In the genomic region with DNA sequence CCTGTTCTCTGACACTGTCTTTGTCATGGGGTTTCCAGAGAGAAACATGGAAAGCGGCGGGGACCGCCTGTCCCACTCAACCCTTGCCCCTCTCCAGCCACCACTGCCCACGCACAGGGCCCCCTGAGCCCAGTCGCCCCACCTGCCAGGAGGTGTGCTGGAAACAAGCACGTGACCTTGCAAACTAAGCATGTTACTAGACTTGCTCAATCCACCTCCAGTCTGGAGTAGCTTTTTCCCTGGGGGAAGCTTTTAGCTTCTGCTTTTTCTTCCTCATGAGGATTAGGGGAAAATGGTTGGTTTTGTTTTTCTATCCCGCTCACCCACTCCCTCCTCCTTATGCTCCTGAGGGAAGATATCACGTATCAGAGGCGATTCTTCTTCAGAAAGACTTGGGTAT, we compare ENCODE assay signal across 12 cellular contexts.
"Had no signal": no experiment of that assay in that cellular context is flagged by ENCODE, and none has a peak within 500 bp of the region (broad histone marks: within the 10 kb centered on the region; RNA-seq: fewer than 3 reads in every experiment).

No MANE protein-coding gene starts in this region.

- DNase-seq: activated CD4-positive, alpha-beta T cell treated with anti-CD3 and anti-CD28 coated beads for 1 hour; activated CD4-positive, alpha-beta T cell treated with anti-CD3 and anti-CD28 coated beads, Interleukin-2, amount 50 U/mL, for 4 hours; activated gamma-delta T cell; activated T-cell treated with anti-CD3 and anti-CD28 coated beads, Interleukin-2, amount 50 U/mL, for 72 hours; adrenal gland; effector CD4-positive, alpha-beta T cell; gastrocnemius medialis; left cardiac atrium; lower lobe of right lung; stimulated activated naive CD8-positive, alpha-beta T cell treated with anti-CD3 and anti-CD28 coated beads, Interleukin-15, amount 100 ng/mL, for 72 hours had no signal

- H3K27ac ChIP-seq: adrenal gland, gastrocnemius medialis, lower lobe of right lung, suprapubic skin, upper lobe of left lung had no signal

- H3K27me3 ChIP-seq: adrenal gland, gastrocnemius medialis, suprapubic skin, upper lobe of left lung had no signal

- H3K4me3 ChIP-seq: adrenal gland, gastrocnemius medialis, lower lobe of right lung, suprapubic skin, upper lobe of left lung had no signal

- H3K4me1 ChIP-seq: adrenal gland, gastrocnemius medialis had no signal

- H3K9me3 ChIP-seq: adrenal gland, gastrocnemius medialis, lower lobe of right lung, suprapubic skin, upper lobe of left lung had no signal

- H3K36me3 ChIP-seq: adrenal gland, gastrocnemius medialis, lower lobe of right lung, suprapubic skin, upper lobe of left lung had no signal
